Comparison of ENCODE assay signal across 9 cellular contexts in the genomic region with DNA sequence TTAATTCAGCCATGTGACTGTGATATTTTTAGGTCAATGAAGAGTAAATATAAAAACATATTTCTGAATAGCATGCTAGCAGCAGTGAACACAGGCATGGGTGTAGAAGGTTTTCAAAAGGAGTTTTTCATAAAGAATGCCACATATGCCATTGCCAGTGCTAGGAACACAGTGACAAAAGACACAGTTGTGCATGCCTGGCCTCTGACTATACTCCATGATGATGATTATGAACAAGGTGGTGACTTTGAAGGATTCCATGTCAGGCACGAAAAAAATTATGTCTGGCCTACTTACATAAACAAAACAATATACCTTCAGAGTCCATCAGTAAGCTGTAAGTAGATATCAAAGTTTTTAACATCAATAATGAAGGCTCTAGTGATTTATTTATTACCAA.
"Had no signal": no experiment of that assay in that cellular context is flagged by ENCODE, and none has a peak within 500 bp of the region (broad histone marks: within the 10 kb centered on the region; RNA-seq: fewer than 3 reads in every experiment).

No MANE protein-coding gene starts in this region.

- DNase-seq: GM23248, GOT3, H7, H9, HCEC 1CT, HFFc6 had no signal

- H3K4me3 Mint-ChIP-seq: GM23338, H9, HFFc6 had no signal

- H3K4me3 ChIP-seq: GM23248, GM23338 had no signal

- ATAC-seq: GM23338, HCT116 had no signal

- H3K9me3 Mint-ChIP-seq: GM23338, HFFc6 had no signal

- H3K27ac ChIP-seq: GM23248 had no signal

- H3K27ac Mint-ChIP-seq: GM23338, H9, HFFc6 had no signal

- H2AFZ ChIP-seq: GM23248, GM23338 had no signal

- FAIRE-seq: H1 had no signal

- H3K4me2 ChIP-seq: GM23338 had no signal

- H3K9ac ChIP-seq: GM23248 had no signal
